8 cellular contexts compared by ENCODE assay signal in genomic region chr2:102703748-102704147, GRCh38. TPM values are rescaled to one million over a fixed set of nuclear protein-coding genes. Genes with fewer than 3 reads are reported as not detected.
DNase-seq lines count a peak whose midpoint lies in the region; ATAC-seq and TF ChIP-seq lines count a peak whose summit lies in the region.

No MANE protein-coding gene starts in this region.

- H3K9me3 ChIP-seq in BE2C (no peaks in the 10 kb centered on the region), smooth muscle cell (replicated peaks; ENCODE audit: low read depth) (no peaks in the 10 kb centered on the region)

- in situ Hi-C loops in GM13976 (cut with MboI; ENCODE audit: low sequenced_read_pairs, unreplicated experiment): no loop called here

- H3K4me3 ChIP-seq in BE2C (ENCODE audit: low read depth, low read length) (no peak overlapping the region), fibroblast of mammary gland (ENCODE audit: control insufficient read depth, low read depth, low read length) (no peak overlapping the region), smooth muscle cell (no peak overlapping the region)

- ATAC-seq in GM21447 (IDR thresholded peaks at IDR 0.05; ENCODE audit: unreplicated experiment) (no peak), HG02798 (IDR thresholded peaks at IDR 0.05; ENCODE audit: poor library complexity, unreplicated experiment) (no peak)

- no peak for DNase-seq in BE2C
- DNase-seq in GM13976 (ENCODE audit: low spot score): peak; percentile 39
- DNase-seq in NOMO-1 treated with dmso at 0.1 percent for 144 hours (lab: John Stamatoyannopoulos, UW; ENCODE audit: unreplicated experiment): peak; percentile 3
- DNase-seq in fibroblast of mammary gland (ENCODE audit: low read depth): peak; percentile 39
- no peak for DNase-seq in smooth muscle cell (lab: John Stamatoyannopoulos, UW; ENCODE audit: unreplicated experiment)
- DNase-seq in activated T-cell treated with anti-CD3 and anti-CD28 coated beads, Interleukin-2, amount 50 U/mL, for 1 hour: no peak

- H3K4me2 ChIP-seq in smooth muscle cell: no peak overlapping the region

- H3K4me1 ChIP-seq in BE2C (no peaks in the 10 kb centered on the region), smooth muscle cell (ENCODE audit: low read depth) (no peaks in the 10 kb centered on the region)

- H3K27ac ChIP-seq in smooth muscle cell (ENCODE audit: low read depth): no peak overlapping the region

- H3F3A ChIP-seq in smooth muscle cell (ENCODE audit: low read depth): no peaks in the 10 kb centered on the region

- H3K36me3 ChIP-seq in BE2C (no peaks in the 10 kb centered on the region), smooth muscle cell (ENCODE audit: low read depth) (no peaks in the 10 kb centered on the region)

- H2AFZ ChIP-seq in smooth muscle cell (ENCODE audit: low read depth): no peak overlapping the region

- no peaks in the 10 kb centered on the region for H4K20me1 ChIP-seq in smooth muscle cell (ENCODE audit: low read depth)

- TF ChIP-seq CTCF in BE2C (IDR thresholded peaks at IDR 0.05; ENCODE audit: low read depth, low read length) (peak; percentile 27; the same call in 1 of the 2 replicates), GM13976 (IDR thresholded peaks at IDR 0.05; ENCODE audit: borderline replicate concordance, control extremely low read depth, extremely low read depth, insufficient read depth, missing control alignments) (peak; percentile 23), fibroblast of mammary gland (conservative IDR thresholded peaks at IDR 0.05; ENCODE audit: control insufficient read depth, insufficient read depth, low read depth, low read length) (peak; percentile 49), smooth muscle cell (IDR thresholded peaks at IDR 0.05; ENCODE audit: borderline replicate concordance, insufficient read depth, poor library complexity, severe bottlenecking) (peak; percentile 31)

- H3K9ac ChIP-seq in smooth muscle cell (ENCODE audit: low read depth): no peak overlapping the region

- no peaks in the 10 kb centered on the region for H3K27me3 ChIP-seq in BE2C
- H3K27me3 ChIP-seq in smooth muscle cell (ENCODE audit: low read depth): peaks cover 12% of the 10 kb centered on the region

- no peaks in the 10 kb centered on the region for H3K79me2 ChIP-seq in smooth muscle cell (ENCODE audit: low read depth)

RNA-seq across cellular contexts. Expression of gene TMEM182, which starts 58.1 kb away (rescaled TPM):
- 0.82 TPM for polyA plus RNA-seq in BE2C (2012; ENCODE audit: insufficient read depth, insufficient read length, low read depth)
- 12.3 and 13.3 TPM in 2 replicates for total RNA-seq in smooth muscle cell
- 4.0 and 4.4 TPM in 2 replicates for polyA plus RNA-seq in smooth muscle cell

Comparison
In these comparisons a context has a peak if more than half of its experiments do, and no peak if none do; other contexts are left out.
1. DNase-seq: peak in GM13976 (single experiment), NOMO-1 treated with dmso at 0.1 percent for 144 hours (single experiment) and fibroblast of mammary gland (single experiment); none in BE2C (single experiment), smooth muscle cell (single experiment) and activated T-cell treated with anti-CD3 and anti-CD28 coated beads, Interleukin-2, amount 50 U/mL, for 1 hour (single experiment).
2. Peak in every context shown above with its lines, with median percentiles within 50 percentile points of each other: CTCF ChIP-seq.